1 cellular context compared by ENCODE assay signal in the genomic region with DNA sequence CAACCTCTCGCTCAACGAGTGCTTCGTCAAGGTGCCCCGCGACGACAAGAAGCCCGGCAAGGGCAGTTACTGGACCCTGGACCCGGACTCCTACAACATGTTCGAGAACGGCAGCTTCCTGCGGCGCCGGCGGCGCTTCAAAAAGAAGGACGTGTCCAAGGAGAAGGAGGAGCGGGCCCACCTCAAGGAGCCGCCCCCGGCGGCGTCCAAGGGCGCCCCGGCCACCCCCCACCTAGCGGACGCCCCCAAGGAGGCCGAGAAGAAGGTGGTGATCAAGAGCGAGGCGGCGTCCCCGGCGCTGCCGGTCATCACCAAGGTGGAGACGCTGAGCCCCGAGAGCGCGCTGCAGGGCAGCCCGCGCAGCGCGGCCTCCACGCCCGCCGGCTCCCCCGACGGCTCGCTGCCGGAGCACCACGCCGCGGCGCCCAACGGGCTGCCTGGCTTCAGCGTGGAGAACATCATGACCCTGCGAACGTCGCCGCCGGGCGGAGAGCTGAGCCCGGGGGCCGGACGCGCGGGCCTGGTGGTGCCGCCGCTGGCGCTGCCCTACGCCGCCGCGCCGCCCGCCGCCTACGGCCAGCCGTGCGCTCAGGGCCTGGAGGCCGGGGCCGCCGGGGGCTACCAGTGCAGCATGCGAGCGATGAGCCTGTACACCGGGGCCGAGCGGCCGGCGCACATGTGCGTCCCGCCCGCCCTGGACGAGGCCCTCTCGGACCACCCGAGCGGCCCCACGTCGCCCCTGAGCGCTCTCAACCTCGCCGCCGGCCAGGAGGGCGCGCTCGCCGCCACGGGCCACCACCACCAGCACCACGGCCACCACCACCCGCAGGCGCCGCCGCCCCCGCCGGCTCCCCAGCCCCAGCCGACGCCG.
TF ChIP-seq lines count a peak whose summit lies in the region.

No MANE protein-coding gene starts in this region.

TF ChIP-seq in IMR-90, 13 proteins besides CTCF, POLR2A, EP300 and RAD21:
- TF ChIP-seq BHLHE40 (IDR thresholded peaks at IDR 0.05; ENCODE audit: low read depth, low read length) (no peak), SMC3 (IDR thresholded peaks at IDR 0.05; ENCODE audit: low read depth, low read length) (0 out of 2 replicates have a peak, but pooled peaks have one; percentile 24), MAZ (IDR thresholded peaks at IDR 0.05; ENCODE audit: borderline replicate concordance, low read depth, low read length) (no peak), MXI1 (IDR thresholded peaks at IDR 0.05; ENCODE audit: borderline replicate concordance, low read depth, low read length) (peak; percentile 34; the same call in 1 of the 2 replicates)
